In the genomic region with DNA sequence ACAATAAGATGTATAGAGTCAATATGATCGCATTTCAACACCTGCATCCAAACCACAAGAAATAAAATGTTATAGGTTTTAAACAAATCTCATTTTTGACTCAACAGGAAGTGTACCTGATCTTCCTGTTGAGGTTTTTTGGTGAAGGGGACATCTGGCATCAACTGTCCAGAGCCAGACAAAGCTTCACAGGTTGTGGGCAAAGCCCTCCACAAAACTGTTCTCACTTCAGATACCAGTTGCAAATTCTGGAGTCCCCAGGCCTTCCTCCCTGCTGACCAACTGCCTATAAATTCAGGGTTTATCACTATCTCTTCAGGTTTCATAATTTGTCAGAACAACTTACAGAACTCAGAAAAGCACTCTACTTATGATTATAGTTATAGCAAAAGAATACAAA, we compare ENCODE assay signal across 29 cellular contexts.
"Had no signal": no experiment of that assay in that cellular context is flagged by ENCODE, and none has a peak within 500 bp of the region (broad histone marks: within the 10 kb centered on the region; RNA-seq: fewer than 3 reads in every experiment).

No MANE protein-coding gene starts in this region.

- H3K4me3 ChIP-seq: adrenal gland, ascending aorta, body of pancreas, breast epithelium, cardiac muscle cell had no signal

- H3K27ac ChIP-seq: adrenal gland, ascending aorta, body of pancreas, brain microvascular endothelial cell, breast epithelium, cardiac muscle cell had no signal

- H3K36me3 ChIP-seq: adrenal gland, ascending aorta, brain microvascular endothelial cell, breast epithelium, cardiac muscle cell had no signal

- H3K27me3 ChIP-seq: adrenal gland, ascending aorta, body of pancreas, brain microvascular endothelial cell, breast epithelium, cardiac muscle cell had no signal

- H3K4me1 ChIP-seq: adrenal gland, ascending aorta, body of pancreas, breast epithelium had no signal

- H3K9me3 ChIP-seq: adrenal gland, ascending aorta, body of pancreas had no signal

- DNase-seq: activated effector memory CD4-positive, alpha-beta T cell treated with anti-CD3 and anti-CD28 coated beads, Interleukin-2, amount 50 U/mL, for 16 hours; activated effector memory CD4-positive, alpha-beta T cell treated with Interleukin-2 at 50 U/mL for 16 hours; activated gamma-delta T cell; activated gamma-delta T cell treated with Interleukin-2 at 50 U/mL for 16 hours; activated naive CD4-positive, alpha-beta T cell; activated naive CD4-positive, alpha-beta T cell treated with anti-CD3 and anti-CD28 coated beads for 36 hours; activated naive CD4-positive, alpha-beta T cell treated with anti-CD3 and anti-CD28 coated beads, Interleukin-2, amount 10 ng/mL, durations not matched to agents 7 days and 5 days; activated naive CD4-positive, alpha-beta T cell treated with anti-CD3 and anti-CD28 coated beads, Interleukin-2, amount 50 U/mL, for 16 hours; activated naive CD4-positive, alpha-beta T cell treated with Interleukin-2 at 50 U/mL for 16 hours; activated naive CD8-positive, alpha-beta T cell treated with anti-CD3 and anti-CD28 coated beads for 36 hours; activated naive CD8-positive, alpha-beta T cell treated with anti-CD3 and anti-CD28 coated beads, Interleukin-2, amount 10 ng/mL, durations not matched to agents 7 days and 5 days; activated naive CD8-positive, alpha-beta T cell treated with anti-CD3 and anti-CD28 coated beads, Interleukin-2, amount 50 U/mL, for 24 hours; activated T-cell treated with anti-CD3 and anti-CD28 coated beads, Interleukin-2, amount 50 U/mL, for 24 hours; activated T-cell treated with anti-CD3 and anti-CD28 coated beads, Interleukin-2, amount 50 U/mL, for 4 hours; activated T-cell treated with anti-CD3 and anti-CD28 coated beads, Interleukin-2, amount 50 U/mL, for 48 hours; activated T-cell treated with anti-CD3 and anti-CD28 coated beads, Interleukin-2, amount 50 U/mL, for 72 hours; adrenal gland; amniotic stem cell; amygdala; aorta; body of pancreas; brain microvascular endothelial cell; caudate nucleus; central memory CD4-positive, alpha-beta T cell; cerebellar nuclear complex had no signal

- ATAC-seq: activated naive CD8-positive, alpha-beta T cell treated with anti-CD3 and anti-CD28 coated beads, Interleukin-2, amount 50 U/mL, for 24 hours; activated T-cell treated with anti-CD3 and anti-CD28 coated beads, Interleukin-2, amount 50 U/mL, for 4 hours; activated T-cell treated with anti-CD3 and anti-CD28 coated beads, Interleukin-2, amount 50 U/mL, for 72 hours; activated T-helper 17 cell treated with anti-CD3 and anti-CD28 coated beads, Interleukin-2, amount 50 U/mL, for 72 hours; body of pancreas had no signal
